ENCODE assay signal across 20 cellular contexts in genomic region chr21:28568692-28569091, GRCh38.
DNase-seq lines count a peak whose midpoint lies in the region; ATAC-seq, FAIRE-seq and TF ChIP-seq lines count a peak whose summit lies in the region.
"Had no signal": no experiment of that assay in that cellular context is flagged by ENCODE, and none has a peak within 500 bp of the region (broad histone marks: within the 10 kb centered on the region; RNA-seq: fewer than 3 reads in every experiment).

No MANE protein-coding gene starts in this region.

- DNase-seq in GM23248 (no peak), astrocyte (ENCODE audit: low read depth) (no peak), osteoblast (ENCODE audit: insufficient read length, low spot score, missing footprints) (no peak), NOMO-1 treated with DMSO at 0.1 percent for 48 hours (lab: John Stamatoyannopoulos, UW; ENCODE audit: unreplicated experiment) (no peak), NCI-H2029 treated with DMSO at 0.1 percent for 48 hours (lab: John Stamatoyannopoulos, UW) (no peak)
- DNase-seq: 8988T; C1 segment of cervical spinal cord; Calu3; CD4-positive, alpha-beta memory T cell; COR-L47; DMS53; DMS79 treated with DMSO at 0.1 percent for 48 hours; GF-D8; H9; HFFc6 had no signal

- H3K36me3 ChIP-seq in GM23248 (ENCODE audit: low read depth) (no peaks in the 10 kb centered on the region), astrocyte (ENCODE audit: insufficient read depth, low read length) (no peaks in the 10 kb centered on the region), osteoblast (ENCODE audit: insufficient read depth, low read length) (no peaks in the 10 kb centered on the region)

- H2AFZ ChIP-seq in GM23248, result 0 out of 2 replicates have a peak overlapping the region, but pooled peaks have one; percentile 41
- no peak overlapping the region for H2AFZ ChIP-seq in astrocyte (ENCODE audit: low read depth, low read length)
- H2AFZ ChIP-seq in osteoblast (ENCODE audit: low read length), result peak overlapping the region; percentile 54
- H2AFZ ChIP-seq: GM23338 had no signal

- H3K9me3 ChIP-seq in GM23248 (ENCODE audit: low read depth), result no peaks in the 10 kb centered on the region
- no peaks in the 10 kb centered on the region for H3K9me3 ChIP-seq in astrocyte (ENCODE audit: insufficient read depth, low read depth, low read length)
- H3K9me3 ChIP-seq in osteoblast (ENCODE audit: low read depth, low read length), result no peaks in the 10 kb centered on the region
- H3K9me3 ChIP-seq: A549 had no signal

- no peaks in the 10 kb centered on the region for H3K4me1 ChIP-seq in GM23248 (ENCODE audit: insufficient read depth)
- no peaks in the 10 kb centered on the region for H3K4me1 ChIP-seq in astrocyte (ENCODE audit: insufficient read depth, low read length)
- peaks cover 2% of the 10 kb centered on the region for H3K4me1 ChIP-seq in osteoblast (ENCODE audit: insufficient read depth, low read length)
- H3K4me1 ChIP-seq: A549 had no signal

- no peak overlapping the region for H3K4me3 ChIP-seq in GM23248
- H3K4me3 ChIP-seq in astrocyte (ENCODE audit: insufficient read depth, low read depth, low read length), result no peak overlapping the region
- no peak overlapping the region for H3K4me3 ChIP-seq in osteoblast (ENCODE audit: insufficient read depth, low read length)
- H3K4me3 ChIP-seq: A549, GM23338 had no signal

- H3K27me3 ChIP-seq in GM23248 (replicated peaks; ENCODE audit: insufficient read depth) (no peaks in the 10 kb centered on the region), astrocyte (ENCODE audit: insufficient read depth, low read length) (no peaks in the 10 kb centered on the region), osteoblast (ENCODE audit: insufficient read depth, low read length) (no peaks in the 10 kb centered on the region)

- FAIRE-seq in astrocyte (lab: Jason Lieb, UNC), result peak; percentile 13
- FAIRE-seq: A549, GM12891, GM18507 had no signal

- ATAC-seq in GM18909 (IDR thresholded peaks at IDR 0.05; ENCODE audit: poor library complexity, unreplicated experiment), result no peak
- ATAC-seq: A549, GM23338 had no signal

- H3K27ac Mint-ChIP-seq in astrocyte (ENCODE audit: unreplicated experiment), result no peak overlapping the region
- H3K27ac Mint-ChIP-seq: CD4-positive, alpha-beta memory T cell; GM23338; H9; HFFc6 had no signal

- TF ChIP-seq CTCF in astrocyte (IDR thresholded peaks at IDR 0.05; ENCODE audit: insufficient read depth, low read depth, low read length), result no peak
- TF ChIP-seq CTCF in osteoblast (IDR thresholded peaks at IDR 0.05; ENCODE audit: extremely low read depth, low read depth, low read length), result no peak

- no peaks in the 10 kb centered on the region for H3K79me2 ChIP-seq in GM23248 (ENCODE audit: insufficient read depth)
- H3K79me2 ChIP-seq in astrocyte (ENCODE audit: insufficient read depth, low read length), result no peaks in the 10 kb centered on the region
- no peaks in the 10 kb centered on the region for H3K79me2 ChIP-seq in osteoblast (ENCODE audit: insufficient read depth, low read length)

- H4K20me1 ChIP-seq in GM23248 (ENCODE audit: insufficient read depth) (no peaks in the 10 kb centered on the region), astrocyte (ENCODE audit: insufficient read depth, low read length) (no peaks in the 10 kb centered on the region), osteoblast (ENCODE audit: insufficient read depth, low read length) (no peaks in the 10 kb centered on the region)

- no peak overlapping the region for H3K4me3 Mint-ChIP-seq in astrocyte (ENCODE audit: unreplicated experiment)
- H3K4me3 Mint-ChIP-seq: CD4-positive, alpha-beta memory T cell; GM23338; H9; HFFc6 had no signal

- no peaks in the 10 kb centered on the region for H3K36me3 Mint-ChIP-seq in astrocyte (ENCODE audit: low read depth, unreplicated experiment)

- no peaks in the 10 kb centered on the region for H3F3A ChIP-seq in GM23248 (ENCODE audit: insufficient read depth)

- H3K4me1 Mint-ChIP-seq in astrocyte (ENCODE audit: low read depth, unreplicated experiment), result no peaks in the 10 kb centered on the region
- H3K4me1 Mint-ChIP-seq: CD4-positive, alpha-beta memory T cell; GM23338; H9 had no signal

- peaks cover 3% of the 10 kb centered on the region for H3K9me3 Mint-ChIP-seq in astrocyte (ENCODE audit: unreplicated experiment)

- in situ Hi-C loops in GM23248 (cut with MboI), result no loop called here

- H3K9ac ChIP-seq in GM23248 (no peak overlapping the region), astrocyte (ENCODE audit: low read length) (no peak overlapping the region)

- H3K27ac ChIP-seq in GM23248 (no peak overlapping the region), astrocyte (ENCODE audit: low read depth, low read length) (no peak overlapping the region), osteoblast (ENCODE audit: low read depth, low read length) (no peak overlapping the region)
- H3K27ac ChIP-seq: A549 had no signal

- no peak overlapping the region for H3K4me2 ChIP-seq in GM23248 (ENCODE audit: unreplicated experiment)
- H3K4me2 ChIP-seq in astrocyte (ENCODE audit: low read length), result no peak overlapping the region
- H3K4me2 ChIP-seq in osteoblast (ENCODE audit: insufficient read depth, low read length), result no peak overlapping the region
- H3K4me2 ChIP-seq: A549, GM23338 had no signal

- 58 to 64% methylated on average over 2 of the region's 2 CpGs for WGBS in GM23248 (ENCODE audit: low coverage in 1 of 2, low lambda C conversion rate in 2 of 2, missing lambda C conversion rate in 2 of 2), 2 experiments

- no peaks in the 10 kb centered on the region for H3K27me3 Mint-ChIP-seq in astrocyte (ENCODE audit: low read depth, unreplicated experiment)
- H3K27me3 Mint-ChIP-seq: CD4-positive, alpha-beta memory T cell had no signal

- H3K9me2 ChIP-seq in GM23248 (ENCODE audit: insufficient read depth), result no peaks in the 10 kb centered on the region
